In genomic region chr10:95526066-95526465, GRCh38 we compare ENCODE assay signal across 25 cellular contexts.
"Had no signal": no experiment of that assay in that cellular context is flagged by ENCODE, and none has a peak within 500 bp of the region (broad histone marks: within the 10 kb centered on the region; RNA-seq: fewer than 3 reads in every experiment).

No MANE protein-coding gene starts in this region.

- H3K27ac ChIP-seq: adrenal gland, body of pancreas, colonic mucosa, hepatocyte, right lobe of liver, spleen, testis had no signal

- H3K27me3 Mint-ChIP-seq: stimulated activated naive CD8-positive, alpha-beta T cell treated with anti-CD3 and anti-CD28 coated beads, Interleukin-15, Interleukin-2, amounts not matched to agents 100 ng/mL and 50 ng/mL, for 24 hours had no signal

- H3K4me1 Mint-ChIP-seq: memory B cell had no signal

- H3K27ac Mint-ChIP-seq: activated CD4-positive, alpha-beta T cell treated with anti-CD3 and anti-CD28 coated beads, Interleukin-2, amount 10 ng/mL, durations not matched to agents 24 days and 14 days; activated CD8-positive, alpha-beta T cell treated with anti-CD3 and anti-CD28 coated beads, Interleukin-2, amount 10 ng/mL, durations not matched to agents 7 days and 5 days; activated naive CD4-positive, alpha-beta T cell treated with anti-CD3 and anti-CD28 coated beads, Interleukin-2, amount 50 U/mL, for 24 hours; memory B cell; natural killer cell; stimulated activated naive CD8-positive, alpha-beta T cell treated with anti-CD3 and anti-CD28 coated beads, Interleukin-15, Interleukin-2, amounts not matched to agents 100 ng/mL and 50 ng/mL, for 24 hours; T-helper 2 cell treated with Interferon-gamma antibody and Interleukin-4, amounts not matched to agents 5 μg/mL and 100 μg/mL, for 36 hours had no signal

- H3K4me3 Mint-ChIP-seq: activated CD4-positive, alpha-beta T cell treated with anti-CD3 and anti-CD28 coated beads, Interleukin-2, amount 10 ng/mL, durations not matched to agents 24 days and 14 days; activated CD8-positive, alpha-beta T cell treated with anti-CD3 and anti-CD28 coated beads, Interleukin-2, amount 10 ng/mL, durations not matched to agents 7 days and 5 days; activated naive CD4-positive, alpha-beta T cell treated with anti-CD3 and anti-CD28 coated beads, Interleukin-2, amount 50 U/mL, for 24 hours; memory B cell; natural killer cell; stimulated activated naive CD8-positive, alpha-beta T cell treated with anti-CD3 and anti-CD28 coated beads, Interleukin-15, Interleukin-2, amounts not matched to agents 100 ng/mL and 50 ng/mL, for 24 hours; T-helper 2 cell treated with Interferon-gamma antibody and Interleukin-4, amounts not matched to agents 5 μg/mL and 100 μg/mL, for 36 hours had no signal

- H3K27me3 ChIP-seq: adrenal gland, body of pancreas, colonic mucosa, hepatocyte, right lobe of liver, spleen, testis had no signal

- H3K36me3 ChIP-seq: adrenal gland, colonic mucosa, right lobe of liver, spleen had no signal

- ATAC-seq: activated CD8-positive, alpha-beta T cell treated with anti-CD3 and anti-CD28 coated beads, Interleukin-2, amount 10 ng/mL, durations not matched to agents 7 days and 5 days; body of pancreas; left ventricle myocardium superior; mucosa of descending colon; natural killer cell had no signal

- H3K4me2 ChIP-seq: hepatocyte had no signal

- H3K9me3 ChIP-seq: adrenal gland, body of pancreas, colonic mucosa, mucosa of descending colon, right lobe of liver, spleen, testis had no signal

- H3K4me1 ChIP-seq: adrenal gland, spleen, testis had no signal

- H3K9me3 Mint-ChIP-seq: activated CD4-positive, alpha-beta T cell treated with anti-CD3 and anti-CD28 coated beads, Interleukin-2, amount 10 ng/mL, durations not matched to agents 24 days and 14 days; activated naive CD4-positive, alpha-beta T cell treated with anti-CD3 and anti-CD28 coated beads, Interleukin-2, amount 50 U/mL, for 24 hours; memory B cell; natural killer cell; stimulated activated naive CD8-positive, alpha-beta T cell treated with anti-CD3 and anti-CD28 coated beads, Interleukin-15, Interleukin-2, amounts not matched to agents 100 ng/mL and 50 ng/mL, for 24 hours; T-helper 2 cell treated with Interferon-gamma antibody and Interleukin-4, amounts not matched to agents 5 μg/mL and 100 μg/mL, for 36 hours had no signal

- H3K36me3 Mint-ChIP-seq: activated naive CD4-positive, alpha-beta T cell treated with anti-CD3 and anti-CD28 coated beads, Interleukin-2, amount 50 U/mL, for 24 hours; memory B cell; natural killer cell had no signal

- FAIRE-seq: frontal cortex, keratinocyte had no signal

- H3K4me3 ChIP-seq: adrenal gland, body of pancreas, colonic mucosa, hepatocyte, mucosa of descending colon, right lobe of liver, spleen, testis had no signal

- H2AFZ ChIP-seq: hepatocyte had no signal

- DNase-seq: activated CD4-positive, alpha-beta T cell treated with anti-CD3 and anti-CD28 coated beads, Interleukin-2, amount 10 ng/mL, durations not matched to agents 24 days and 14 days; activated CD4-positive, CD25-positive, alpha-beta regulatory T cell; activated CD8-positive, alpha-beta memory T cell treated with anti-CD3 and anti-CD28 coated beads, Interleukin-2, amount 50 U/mL, for 4 hours; activated CD8-positive, alpha-beta T cell treated with anti-CD3 and anti-CD28 coated beads, Interleukin-2, amount 10 ng/mL, durations not matched to agents 7 days and 5 days; activated effector memory CD4-positive, alpha-beta T cell treated with anti-CD3 and anti-CD28 coated beads, Interleukin-2, amount 50 U/mL, for 16 hours; activated T-cell treated with anti-CD3 and anti-CD28 coated beads, Interleukin-2, amount 50 U/mL, for 48 hours; adrenal gland; central memory CD4-positive, alpha-beta T cell; colonic mucosa; effector CD8-positive, alpha-beta T cell; left ventricle myocardium superior; mucosa of descending colon; natural killer cell; right lobe of liver; spleen; SW 1271; testis had no signal
